Comparison of ENCODE assay signal across 16 cellular contexts in genomic region chr6:96659084-96659845, GRCh38.
DNase-seq lines count a peak whose midpoint lies in the region; ATAC-seq lines count a peak whose summit lies in the region.
"Had no signal": no experiment of that assay in that cellular context is flagged by ENCODE, and none has a peak within 500 bp of the region (broad histone marks: within the 10 kb centered on the region; RNA-seq: fewer than 3 reads in every experiment).

No MANE protein-coding gene starts in this region.

- no peak overlapping the region for H3K27ac Mint-ChIP-seq in T-helper 17 cell
- H3K27ac Mint-ChIP-seq: activated CD8-positive, alpha-beta T cell treated with anti-CD3 and anti-CD28 coated beads, Interleukin-2, amount 10 ng/mL, durations not matched to agents 7 days and 5 days; activated T-helper 2 cell treated with anti-CD3 and anti-CD28 coated beads, Interferon-gamma antibody, Interleukin-2, Interleukin-4, amounts not matched to agents 10 μg/mL and 5 μg/mL and 100 μg/mL, durations not matched to agents 14 hours and 24 hours and 36 hours had no signal

- ATAC-seq in GM19395 (IDR thresholded peaks at IDR 0.05; ENCODE audit: unreplicated experiment) (peak; percentile 74), HG03432 (IDR thresholded peaks at IDR 0.05; ENCODE audit: unreplicated experiment) (peak; percentile 84), T-helper 17 cell (no peak)
- ATAC-seq: activated CD8-positive, alpha-beta T cell treated with anti-CD3 and anti-CD28 coated beads, Interleukin-2, amount 10 ng/mL, durations not matched to agents 7 days and 5 days; K562 had no signal

- no peaks in the 10 kb centered on the region for H3K9me3 ChIP-seq in T-helper 17 cell (ENCODE audit: control insufficient read depth, low read length, poor library complexity, severe bottlenecking)

- H3K27me3 Mint-ChIP-seq in T-helper 17 cell = peaks cover 24% of the 10 kb centered on the region

- H3K4me3 Mint-ChIP-seq in T-helper 17 cell = no peak overlapping the region
- H3K4me3 Mint-ChIP-seq: activated CD8-positive, alpha-beta T cell treated with anti-CD3 and anti-CD28 coated beads, Interleukin-2, amount 10 ng/mL, durations not matched to agents 7 days and 5 days had no signal

- no peaks in the 10 kb centered on the region for H3K4me1 Mint-ChIP-seq in T-helper 17 cell

- no peaks in the 10 kb centered on the region for H3K36me3 Mint-ChIP-seq in T-helper 17 cell (ENCODE audit: low read depth)

- DNase-seq in DMS53 (lab: John Stamatoyannopoulos, UW) (peak; percentile 55), NCI-H2107 treated with DMSO at 0.1 percent for 48 hours (lab: John Stamatoyannopoulos, UW; ENCODE audit: unreplicated experiment) (peak; percentile 97), HuH-7 (ENCODE audit: low spot score) (no peak), T-helper 17 cell (no peak), cortex of kidney (lab: John Stamatoyannopoulos, UW) (no peak), CD1c-positive myeloid dendritic cell (ENCODE audit: extremely low spot score) (no peak)
- DNase-seq: ACHN; activated CD8-positive, alpha-beta T cell treated with anti-CD3 and anti-CD28 coated beads, Interleukin-2, amount 10 ng/mL, durations not matched to agents 7 days and 5 days; anterior cingulate cortex; midbrain; occipital lobe; stomach had no signal

Comparison
In these comparisons a context has a peak if more than half of its experiments do, and no peak if none do; other contexts are left out.
1. DNase-seq: peak in DMS53 (single experiment) and NCI-H2107 treated with DMSO at 0.1 percent for 48 hours (single experiment); none in HuH-7 (single experiment), T-helper 17 cell (0 of 3), cortex of kidney (single experiment) and CD1c-positive myeloid dendritic cell (single experiment).